In genomic region chr14:70416717-70417349, GRCh38 we compare ENCODE assay signal across 1 cellular context.
TF ChIP-seq lines count a peak whose summit lies in the region.

Gene SYNJ2BP, minus strand, starts transcription at chr14:70417090. Its CDS starts 127 bp downstream, at chr14:70416963.

TF ChIP-seq in SK-N-SH, 30 proteins besides CTCF, POLR2A, EP300 and RAD21 (continued from another document):
- TF ChIP-seq ZBTB33 (IDR thresholded peaks at IDR 0.05; ENCODE audit: borderline replicate concordance, low read depth) (no peak), GATA2 (CRISPR knock-in tag; IDR thresholded peaks at IDR 0.05) (no peak), MEF2A (IDR thresholded peaks at IDR 0.05; ENCODE audit: borderline replicate concordance, low read depth) (no peak), USF1 (IDR thresholded peaks at IDR 0.05; ENCODE audit: borderline replicate concordance, low read depth) (no peak), USF2 (IDR thresholded peaks at IDR 0.05; ENCODE audit: borderline replicate concordance, low read depth, low read length) (no peak), FOXJ3 (CRISPR knock-in tag; IDR thresholded peaks at IDR 0.05) (no peak), CHD2 (IDR thresholded peaks at IDR 0.05; ENCODE audit: low read length, partially characterized antibody) (peak; percentile 90), RFX5 (IDR thresholded peaks at IDR 0.05; ENCODE audit: low read length) (no peak), GABPA (IDR thresholded peaks at IDR 0.05; ENCODE audit: low read depth) (peak; percentile 97), JUND (IDR thresholded peaks at IDR 0.05) (no peak), PBX3 (IDR thresholded peaks at IDR 0.05) (no peak), REST (IDR thresholded peaks at IDR 0.05; ENCODE audit: low read depth, low read length) (no peak), YY1 (IDR thresholded peaks at IDR 0.05; ENCODE audit: low read depth) (no peak), MXI1 (IDR thresholded peaks at IDR 0.05; ENCODE audit: low read depth, low read length) (peak; percentile 36), ELF1 (IDR thresholded peaks at IDR 0.05) (peak; percentile 52), FOXM1 (IDR thresholded peaks at IDR 0.05; ENCODE audit: low read depth) (no peak), FOSL2 (IDR thresholded peaks at IDR 0.05; ENCODE audit: borderline replicate concordance, low read depth) (no peak), SMC3 (IDR thresholded peaks at IDR 0.05; ENCODE audit: low read depth, low read length) (no peak)
